In genomic region chr17:40548982-40549680, GRCh38 we compare ENCODE assay signal across 1 cellular context.
TF ChIP-seq lines count a peak whose summit lies in the region.

No MANE protein-coding gene starts in this region.

TF ChIP-seq in HepG2, 621 proteins besides CTCF, POLR2A, EP300 and RAD21 (continued from another document and continues in another):
- TF ChIP-seq HNF4G (IDR thresholded peaks at IDR 0.05; ENCODE audit: borderline replicate concordance, low read depth, low read length) = peak; percentile 77
- TF ChIP-seq HNF4G (CRISPR knock-in tag; IDR thresholded peaks at IDR 0.05; ENCODE audit: borderline replicate concordance, low read depth) = peak; percentile 85
- TF ChIP-seq, protein P1, sequence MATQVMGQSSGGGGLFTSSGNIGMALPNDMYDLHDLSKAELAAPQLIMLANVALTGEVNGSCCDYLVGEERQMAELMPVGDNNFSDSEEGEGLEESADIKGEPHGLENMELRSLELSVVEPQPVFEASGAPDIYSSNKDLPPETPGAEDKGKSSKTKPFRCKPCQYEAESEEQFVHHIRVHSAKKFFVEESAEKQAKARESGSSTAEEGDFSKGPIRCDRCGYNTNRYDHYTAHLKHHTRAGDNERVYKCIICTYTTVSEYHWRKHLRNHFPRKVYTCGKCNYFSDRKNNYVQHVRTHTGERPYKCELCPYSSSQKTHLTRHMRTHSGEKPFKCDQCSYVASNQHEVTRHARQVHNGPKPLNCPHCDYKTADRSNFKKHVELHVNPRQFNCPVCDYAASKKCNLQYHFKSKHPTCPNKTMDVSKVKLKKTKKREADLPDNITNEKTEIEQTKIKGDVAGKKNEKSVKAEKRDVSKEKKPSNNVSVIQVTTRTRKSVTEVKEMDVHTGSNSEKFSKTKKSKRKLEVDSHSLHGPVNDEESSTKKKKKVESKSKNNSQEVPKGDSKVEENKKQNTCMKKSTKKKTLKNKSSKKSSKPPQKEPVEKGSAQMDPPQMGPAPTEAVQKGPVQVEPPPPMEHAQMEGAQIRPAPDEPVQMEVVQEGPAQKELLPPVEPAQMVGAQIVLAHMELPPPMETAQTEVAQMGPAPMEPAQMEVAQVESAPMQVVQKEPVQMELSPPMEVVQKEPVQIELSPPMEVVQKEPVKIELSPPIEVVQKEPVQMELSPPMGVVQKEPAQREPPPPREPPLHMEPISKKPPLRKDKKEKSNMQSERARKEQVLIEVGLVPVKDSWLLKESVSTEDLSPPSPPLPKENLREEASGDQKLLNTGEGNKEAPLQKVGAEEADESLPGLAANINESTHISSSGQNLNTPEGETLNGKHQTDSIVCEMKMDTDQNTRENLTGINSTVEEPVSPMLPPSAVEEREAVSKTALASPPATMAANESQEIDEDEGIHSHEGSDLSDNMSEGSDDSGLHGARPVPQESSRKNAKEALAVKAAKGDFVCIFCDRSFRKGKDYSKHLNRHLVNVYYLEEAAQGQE (IDR thresholded peaks at IDR 0.05; ENCODE audit: borderline replicate concordance in 1 of 2, low read depth in 1 of 2, low read length in 2 of 2) = peak in 1 of 2 experiments; percentile 47; a peak in 2 of 4 replicates
- no peak for TF ChIP-seq NR3C1 (CRISPR knock-in tag; IDR thresholded peaks at IDR 0.05)
- TF ChIP-seq HMG20B (CRISPR knock-in tag; conservative IDR thresholded peaks at IDR 0.05) = peak; percentile 94
- TF ChIP-seq, protein P2, sequence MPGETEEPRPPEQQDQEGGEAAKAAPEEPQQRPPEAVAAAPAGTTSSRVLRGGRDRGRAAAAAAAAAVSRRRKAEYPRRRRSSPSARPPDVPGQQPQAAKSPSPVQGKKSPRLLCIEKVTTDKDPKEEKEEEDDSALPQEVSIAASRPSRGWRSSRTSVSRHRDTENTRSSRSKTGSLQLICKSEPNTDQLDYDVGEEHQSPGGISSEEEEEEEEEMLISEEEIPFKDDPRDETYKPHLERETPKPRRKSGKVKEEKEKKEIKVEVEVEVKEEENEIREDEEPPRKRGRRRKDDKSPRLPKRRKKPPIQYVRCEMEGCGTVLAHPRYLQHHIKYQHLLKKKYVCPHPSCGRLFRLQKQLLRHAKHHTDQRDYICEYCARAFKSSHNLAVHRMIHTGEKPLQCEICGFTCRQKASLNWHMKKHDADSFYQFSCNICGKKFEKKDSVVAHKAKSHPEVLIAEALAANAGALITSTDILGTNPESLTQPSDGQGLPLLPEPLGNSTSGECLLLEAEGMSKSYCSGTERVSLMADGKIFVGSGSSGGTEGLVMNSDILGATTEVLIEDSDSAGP (CRISPR knock-in tag; IDR thresholded peaks at IDR 0.05; ENCODE audit: borderline replicate concordance) = peak; percentile 64
- peak; percentile 42; the same call in 1 of the 2 replicates for TF ChIP-seq ZBTB39 (CRISPR knock-in tag; IDR thresholded peaks at IDR 0.05)
- TF ChIP-seq IRF2 (CRISPR knock-in tag; IDR thresholded peaks at IDR 0.05) = peak; percentile 98
- 0 out of 2 replicates have a peak, but pooled peaks have one; percentile 40 for TF ChIP-seq ZNF720 (CRISPR knock-in tag; IDR thresholded peaks at IDR 0.05)
- TF ChIP-seq, protein P3, sequence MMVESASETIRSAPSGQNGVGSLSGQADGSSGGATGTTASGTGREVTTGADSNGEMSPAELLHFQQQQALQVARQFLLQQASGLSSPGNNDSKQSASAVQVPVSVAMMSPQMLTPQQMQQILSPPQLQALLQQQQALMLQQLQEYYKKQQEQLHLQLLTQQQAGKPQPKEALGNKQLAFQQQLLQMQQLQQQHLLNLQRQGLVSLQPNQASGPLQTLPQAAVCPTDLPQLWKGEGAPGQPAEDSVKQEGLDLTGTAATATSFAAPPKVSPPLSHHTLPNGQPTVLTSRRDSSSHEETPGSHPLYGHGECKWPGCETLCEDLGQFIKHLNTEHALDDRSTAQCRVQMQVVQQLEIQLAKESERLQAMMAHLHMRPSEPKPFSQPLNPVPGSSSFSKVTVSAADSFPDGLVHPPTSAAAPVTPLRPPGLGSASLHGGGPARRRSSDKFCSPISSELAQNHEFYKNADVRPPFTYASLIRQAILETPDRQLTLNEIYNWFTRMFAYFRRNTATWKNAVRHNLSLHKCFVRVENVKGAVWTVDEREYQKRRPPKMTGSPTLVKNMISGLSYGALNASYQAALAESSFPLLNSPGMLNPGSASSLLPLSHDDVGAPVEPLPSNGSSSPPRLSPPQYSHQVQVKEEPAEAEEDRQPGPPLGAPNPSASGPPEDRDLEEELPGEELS (CRISPR knock-in tag; IDR thresholded peaks at IDR 0.05) = peak; percentile 99
- peak; percentile 95 for TF ChIP-seq ZFP90 (CRISPR knock-in tag; IDR thresholded peaks at IDR 0.05; ENCODE audit: borderline replicate concordance)
- TF ChIP-seq ZKSCAN1 (IDR thresholded peaks at IDR 0.05; ENCODE audit: low read length) = peak; percentile 99
- TF ChIP-seq SP2 (CRISPR knock-in tag; IDR thresholded peaks at IDR 0.05) = no peak
- no peak for TF ChIP-seq ZNF17 (CRISPR knock-in tag; IDR thresholded peaks at IDR 0.05)
- TF ChIP-seq PRPF4 (IDR thresholded peaks at IDR 0.05; ENCODE audit: low read depth, low read length, poor library complexity, severe bottlenecking) = no peak
- TF ChIP-seq ZNF446 (CRISPR knock-in tag; IDR thresholded peaks at IDR 0.05) = no peak; the same call in 1 of the 2 replicates
- TF ChIP-seq CREM (IDR thresholded peaks at IDR 0.05) = peak; percentile 86; the same call in 1 of the 2 replicates
- TF ChIP-seq CREM (CRISPR knock-in tag; IDR thresholded peaks at IDR 0.05) = no peak
- TF ChIP-seq ATF6 (CRISPR knock-in tag; conservative IDR thresholded peaks at IDR 0.05) = 0 out of 2 replicates have a peak, but pooled peaks have one; percentile 80
- peak; percentile 92 for TF ChIP-seq ZNF619 (CRISPR knock-in tag; IDR thresholded peaks at IDR 0.05)
- peak; percentile 82 for TF ChIP-seq ELF1 (CRISPR knock-in tag; IDR thresholded peaks at IDR 0.05)
- TF ChIP-seq, protein P4, sequence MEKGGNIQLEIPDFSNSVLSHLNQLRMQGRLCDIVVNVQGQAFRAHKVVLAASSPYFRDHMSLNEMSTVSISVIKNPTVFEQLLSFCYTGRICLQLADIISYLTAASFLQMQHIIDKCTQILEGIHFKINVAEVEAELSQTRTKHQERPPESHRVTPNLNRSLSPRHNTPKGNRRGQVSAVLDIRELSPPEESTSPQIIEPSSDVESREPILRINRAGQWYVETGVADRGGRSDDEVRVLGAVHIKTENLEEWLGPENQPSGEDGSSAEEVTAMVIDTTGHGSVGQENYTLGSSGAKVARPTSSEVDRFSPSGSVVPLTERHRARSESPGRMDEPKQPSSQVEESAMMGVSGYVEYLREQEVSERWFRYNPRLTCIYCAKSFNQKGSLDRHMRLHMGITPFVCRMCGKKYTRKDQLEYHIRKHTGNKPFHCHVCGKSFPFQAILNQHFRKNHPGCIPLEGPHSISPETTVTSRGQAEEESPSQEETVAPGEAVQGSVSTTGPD (CRISPR knock-in tag; IDR thresholded peaks at IDR 0.05) = peak; percentile 90
- peak; percentile 28; the same call in 1 of the 2 replicates for TF ChIP-seq ZNF737 (CRISPR knock-in tag; IDR thresholded peaks at IDR 0.05; ENCODE audit: borderline replicate concordance)
- TF ChIP-seq TRAFD1 (CRISPR knock-in tag; IDR thresholded peaks at IDR 0.05; ENCODE audit: borderline replicate concordance) = no peak
- peak; percentile 75; the same call in 1 of the 2 replicates for TF ChIP-seq NCOA1 (CRISPR knock-in tag; IDR thresholded peaks at IDR 0.05)
- peak; percentile 70; the same call in 1 of the 2 replicates for TF ChIP-seq ZNF552 (CRISPR knock-in tag; IDR thresholded peaks at IDR 0.05; ENCODE audit: borderline replicate concordance)
- TF ChIP-seq ZNF20 (CRISPR knock-in tag; IDR thresholded peaks at IDR 0.05) = no peak
- peak; percentile 63; the same call in 1 of the 2 replicates for TF ChIP-seq ADNP (CRISPR knock-in tag; IDR thresholded peaks at IDR 0.05)
- no peak for TF ChIP-seq NFE2 (CRISPR knock-in tag; IDR thresholded peaks at IDR 0.05)
- TF ChIP-seq ZNF703 (CRISPR knock-in tag; IDR thresholded peaks at IDR 0.05; ENCODE audit: borderline replicate concordance) = 0 out of 2 replicates have a peak, but pooled peaks have one; percentile 84
- peak; percentile 93 for TF ChIP-seq ZNF687 (CRISPR knock-in tag; IDR thresholded peaks at IDR 0.05)
- TF ChIP-seq, protein P5, sequence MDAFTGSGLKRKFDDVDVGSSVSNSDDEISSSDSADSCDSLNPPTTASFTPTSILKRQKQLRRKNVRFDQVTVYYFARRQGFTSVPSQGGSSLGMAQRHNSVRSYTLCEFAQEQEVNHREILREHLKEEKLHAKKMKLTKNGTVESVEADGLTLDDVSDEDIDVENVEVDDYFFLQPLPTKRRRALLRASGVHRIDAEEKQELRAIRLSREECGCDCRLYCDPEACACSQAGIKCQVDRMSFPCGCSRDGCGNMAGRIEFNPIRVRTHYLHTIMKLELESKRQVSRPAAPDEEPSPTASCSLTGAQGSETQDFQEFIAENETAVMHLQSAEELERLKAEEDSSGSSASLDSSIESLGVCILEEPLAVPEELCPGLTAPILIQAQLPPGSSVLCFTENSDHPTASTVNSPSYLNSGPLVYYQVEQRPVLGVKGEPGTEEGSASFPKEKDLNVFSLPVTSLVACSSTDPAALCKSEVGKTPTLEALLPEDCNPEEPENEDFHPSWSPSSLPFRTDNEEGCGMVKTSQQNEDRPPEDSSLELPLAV (CRISPR knock-in tag; conservative IDR thresholded peaks at IDR 0.05; ENCODE audit: low read depth) = no peak
- TF ChIP-seq REL (CRISPR knock-in tag; conservative IDR thresholded peaks at IDR 0.05) = no peak
- TF ChIP-seq, protein P6, sequence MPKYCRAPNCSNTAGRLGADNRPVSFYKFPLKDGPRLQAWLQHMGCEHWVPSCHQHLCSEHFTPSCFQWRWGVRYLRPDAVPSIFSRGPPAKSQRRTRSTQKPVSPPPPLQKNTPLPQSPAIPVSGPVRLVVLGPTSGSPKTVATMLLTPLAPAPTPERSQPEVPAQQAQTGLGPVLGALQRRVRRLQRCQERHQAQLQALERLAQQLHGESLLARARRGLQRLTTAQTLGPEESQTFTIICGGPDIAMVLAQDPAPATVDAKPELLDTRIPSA (CRISPR knock-in tag; IDR thresholded peaks at IDR 0.05; ENCODE audit: borderline replicate concordance) = no peak; the same call in 1 of the 2 replicates
